ENCODE assay signal across 1 cellular context in genomic region chr1:21022279-21023040, GRCh38.
TF ChIP-seq lines count a peak whose summit lies in the region.

No MANE protein-coding gene starts in this region.

TF ChIP-seq in GM23338, 12 proteins besides CTCF, POLR2A, EP300 and RAD21 (continued from another document):
- TF ChIP-seq NANOG (IDR thresholded peaks at IDR 0.05; ENCODE audit: borderline replicate concordance) (no peak), JUNB (IDR thresholded peaks at IDR 0.05; ENCODE audit: unreplicated experiment) (no peak), CREB1 (CRISPR knock-in tag; IDR thresholded peaks at IDR 0.05; ENCODE audit: low read depth) (no peak), ZNF114 (CRISPR knock-in tag; IDR thresholded peaks at IDR 0.05) (no peak), REST (IDR thresholded peaks at IDR 0.05; ENCODE audit: unreplicated experiment) (no peak), ZNF331 (CRISPR knock-in tag; IDR thresholded peaks at IDR 0.05; ENCODE audit: low read depth) (no peak)
- TF ChIP-seq, protein P1, sequence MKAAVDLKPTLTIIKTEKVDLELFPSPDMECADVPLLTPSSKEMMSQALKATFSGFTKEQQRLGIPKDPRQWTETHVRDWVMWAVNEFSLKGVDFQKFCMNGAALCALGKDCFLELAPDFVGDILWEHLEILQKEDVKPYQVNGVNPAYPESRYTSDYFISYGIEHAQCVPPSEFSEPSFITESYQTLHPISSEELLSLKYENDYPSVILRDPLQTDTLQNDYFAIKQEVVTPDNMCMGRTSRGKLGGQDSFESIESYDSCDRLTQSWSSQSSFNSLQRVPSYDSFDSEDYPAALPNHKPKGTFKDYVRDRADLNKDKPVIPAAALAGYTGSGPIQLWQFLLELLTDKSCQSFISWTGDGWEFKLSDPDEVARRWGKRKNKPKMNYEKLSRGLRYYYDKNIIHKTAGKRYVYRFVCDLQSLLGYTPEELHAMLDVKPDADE (IDR thresholded peaks at IDR 0.05): no peak
TF ChIP-seq in GM23338: peak in this region for 0.
